10 cellular contexts compared by ENCODE assay signal in the genomic region with DNA sequence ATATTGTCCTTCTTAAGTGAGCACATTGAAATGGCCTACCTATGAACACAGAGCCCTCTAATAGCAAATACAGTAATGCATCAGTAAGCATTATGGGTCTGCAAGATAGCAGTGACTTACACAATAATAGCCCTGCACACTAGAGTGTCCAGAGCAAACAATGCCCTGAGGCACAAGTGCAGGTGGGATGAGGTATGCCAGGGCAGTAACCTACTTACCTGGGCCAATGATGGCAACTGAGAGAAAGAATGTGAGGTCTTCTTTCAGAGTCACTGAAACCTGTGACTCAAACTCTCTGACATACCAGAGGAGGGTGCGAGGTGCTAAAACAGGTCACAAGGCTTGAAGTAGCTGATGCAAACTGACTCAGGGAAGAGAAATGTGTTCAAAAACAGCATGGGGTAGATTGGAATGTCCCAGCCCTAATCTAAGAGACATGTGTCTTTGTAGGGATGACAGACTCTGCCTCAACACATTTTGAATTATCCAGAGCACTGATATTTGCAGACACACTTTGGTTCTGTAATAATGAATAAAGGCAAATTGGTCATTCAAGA.
DNase-seq lines count a peak whose midpoint lies in the region; ATAC-seq and TF ChIP-seq lines count a peak whose summit lies in the region.
"Had no signal": no experiment of that assay in that cellular context is flagged by ENCODE, and none has a peak within 500 bp of the region (broad histone marks: within the 10 kb centered on the region; RNA-seq: fewer than 3 reads in every experiment).

No MANE protein-coding gene starts in this region.

- H3K27ac ChIP-seq in HUES64 (ENCODE audit: low read depth, low read length): peak overlapping the region; percentile 34; the same call in 1 of the 2 replicates
- H3K27ac ChIP-seq in lower lobe of right lung: peak overlapping the region; percentile 48

- no peaks in the 10 kb centered on the region for H3K9me3 ChIP-seq in HUES64 (ENCODE audit: insufficient read depth, low read depth, low read length)
- no peaks in the 10 kb centered on the region for H3K9me3 ChIP-seq in lower lobe of right lung

- H3K4me1 ChIP-seq in HUES64 (ENCODE audit: insufficient read depth, low read length): peaks cover 19% of the 10 kb centered on the region; the same call in 1 of the 2 replicates
- peaks cover 5% of the 10 kb centered on the region for H3K4me1 ChIP-seq in lower lobe of right lung

- 90% methylated on average over 1 of the region's 1 CpG for WGBS in HUES64

- H3K27ac Mint-ChIP-seq in activated naive CD8-positive, alpha-beta T cell treated with anti-CD3 and anti-CD28 coated beads for 36 hours: peak overlapping the region; percentile 80
- no peak overlapping the region for H3K27ac Mint-ChIP-seq in immature natural killer cell
- H3K27ac Mint-ChIP-seq: naive thymus-derived CD4-positive, alpha-beta T cell; T-helper 1 cell treated with Interleukin-12 subunit alpha and Interleukin-12 subunit beta and Interleukin-4 antibody, amounts not matched to agents 30 μg/mL and 1 μg/mL, for 36 hours had no signal

- no peak overlapping the region for H3K4me3 Mint-ChIP-seq in activated naive CD8-positive, alpha-beta T cell treated with anti-CD3 and anti-CD28 coated beads for 36 hours
- H3K4me3 Mint-ChIP-seq in immature natural killer cell: no peak overlapping the region
- H3K4me3 Mint-ChIP-seq: naive thymus-derived CD4-positive, alpha-beta T cell; T-helper 1 cell treated with Interleukin-12 subunit alpha and Interleukin-12 subunit beta and Interleukin-4 antibody, amounts not matched to agents 30 μg/mL and 1 μg/mL, for 36 hours had no signal

- H3K36me3 ChIP-seq in HUES64 (ENCODE audit: insufficient read depth, low read length) (no peaks in the 10 kb centered on the region), lower lobe of right lung (no peaks in the 10 kb centered on the region)

- H3K9ac ChIP-seq in HUES64 (ENCODE audit: low read depth, low read length): no peak overlapping the region; the same call in 1 of the 2 replicates

- H3K27me3 ChIP-seq in HUES64 (ENCODE audit: insufficient read depth, low read length) (no peaks in the 10 kb centered on the region), lower lobe of right lung (ENCODE audit: low read depth) (no peaks in the 10 kb centered on the region)

- no peaks in the 10 kb centered on the region for H3K27me3 Mint-ChIP-seq in activated naive CD8-positive, alpha-beta T cell treated with anti-CD3 and anti-CD28 coated beads for 36 hours
- peaks cover 3 to 5% (median 3%) of the 10 kb centered on the region in 3 donors for H3K27me3 Mint-ChIP-seq in immature natural killer cell (ENCODE audit: low read depth in 3 of 3)
- H3K27me3 Mint-ChIP-seq: naive thymus-derived CD4-positive, alpha-beta T cell had no signal

- no peak for TF ChIP-seq CTCF in lower lobe of right lung (IDR thresholded peaks at IDR 0.05)

- peak; percentile 95 for DNase-seq in DMS79 (lab: John Stamatoyannopoulos, UW)
- peak; percentile 26 for DNase-seq in activated naive CD8-positive, alpha-beta T cell treated with anti-CD3 and anti-CD28 coated beads for 36 hours
- DNase-seq in lower lobe of right lung: no peak
- no peak for DNase-seq in immature natural killer cell
- DNase-seq: naive thymus-derived CD4-positive, alpha-beta T cell had no signal

- H3K4me1 Mint-ChIP-seq in activated naive CD8-positive, alpha-beta T cell treated with anti-CD3 and anti-CD28 coated beads for 36 hours: peaks cover 20% of the 10 kb centered on the region
- H3K4me1 Mint-ChIP-seq in immature natural killer cell: peaks cover 12 to 24% of the 10 kb centered on the region in 2 donors

- no peak overlapping the region for H3K4me3 ChIP-seq in HUES64 (ENCODE audit: low read length)
- H3K4me3 ChIP-seq in lower lobe of right lung: no peak overlapping the region

- H3K36me3 Mint-ChIP-seq in activated naive CD8-positive, alpha-beta T cell treated with anti-CD3 and anti-CD28 coated beads for 36 hours: no peaks in the 10 kb centered on the region
- H3K36me3 Mint-ChIP-seq in immature natural killer cell: no peaks in the 10 kb centered on the region

- no peaks in the 10 kb centered on the region for H3K9me3 Mint-ChIP-seq in activated naive CD8-positive, alpha-beta T cell treated with anti-CD3 and anti-CD28 coated beads for 36 hours
- no peaks in the 10 kb centered on the region for H3K9me3 Mint-ChIP-seq in immature natural killer cell

- peak; percentile 92 to 93 for ATAC-seq in lower lobe of right lung
- ATAC-seq in HG03378 (IDR thresholded peaks at IDR 0.05; ENCODE audit: unreplicated experiment): no peak
- no peak for ATAC-seq in GM18907 (IDR thresholded peaks at IDR 0.05; ENCODE audit: unreplicated experiment)
- ATAC-seq in GM19351 (IDR thresholded peaks at IDR 0.05; ENCODE audit: unreplicated experiment): no peak
- ATAC-seq: naive thymus-derived CD4-positive, alpha-beta T cell had no signal

- intact Hi-C loops in lower lobe of right lung (cut with DNase I): no loop called here

Comparison
In these comparisons a context has a peak if more than half of its experiments do, and no peak if none do; other contexts are left out.
1. DNase-seq: peak in DMS79 (single experiment) and activated naive CD8-positive, alpha-beta T cell treated with anti-CD3 and anti-CD28 coated beads for 36 hours (single experiment); none in lower lobe of right lung (single experiment) and immature natural killer cell (0 of 3).
2. ATAC-seq: peak in lower lobe of right lung (2 of 2); none in HG03378 (single experiment), GM18907 (single experiment) and GM19351 (single experiment).